Comparison of ENCODE assay signal across 23 cellular contexts in genomic region chr9:130633336-130634190, GRCh38. TPM values are rescaled to one million over a fixed set of nuclear protein-coding genes. Genes with fewer than 3 reads are reported as not detected.
"Had no signal": no experiment of that assay in that cellular context is flagged by ENCODE, and none has a peak within 500 bp of the region (broad histone marks: within the 10 kb centered on the region; RNA-seq: fewer than 3 reads in every experiment).

No MANE protein-coding gene starts in this region.

- H3K4me3 ChIP-seq: body of pancreas, cardiac muscle cell, hepatocyte, lung, ovary, psoas muscle, right atrium auricular region, thyroid gland had no signal

- H3K9me3 Mint-ChIP-seq: activated naive CD8-positive, alpha-beta T cell treated with anti-CD3 and anti-CD28 coated beads, Interleukin-2, amount 50 U/mL, for 24 hours; immature natural killer cell; stimulated activated naive CD8-positive, alpha-beta T cell treated with anti-CD3 and anti-CD28 coated beads, Interleukin-15, Interleukin-2, amounts not matched to agents 100 ng/mL and 50 ng/mL, for 24 hours had no signal

- DNase-seq: activated CD4-positive, alpha-beta T cell treated with anti-CD3 and anti-CD28 coated beads for 1 hour; activated gamma-delta T cell; activated naive CD4-positive, alpha-beta T cell treated with anti-CD3 and anti-CD28 coated beads, Interleukin-2, amount 50 U/mL, for 16 hours; activated naive CD8-positive, alpha-beta T cell treated with anti-CD3 and anti-CD28 coated beads, Interleukin-2, amount 50 U/mL, for 24 hours; activated T-cell treated with anti-CD3 and anti-CD28 coated beads, Interleukin-2, amount 50 U/mL, for 1 hour; anterior cingulate cortex; body of pancreas; foreskin keratinocyte; immature natural killer cell; naive thymus-derived CD4-positive, alpha-beta T cell; ovary; stimulated activated CD4-positive, alpha-beta T cell treated with anti-CD3 and anti-CD28 coated beads, Interleukin-12 subunit alpha, Interleukin-12 subunit beta, amount 100 ng/mL, for 4 hours; substantia nigra; T-helper 1 cell; thyroid gland had no signal

- H3K4me1 Mint-ChIP-seq: activated naive CD8-positive, alpha-beta T cell treated with anti-CD3 and anti-CD28 coated beads, Interleukin-2, amount 50 U/mL, for 24 hours; immature natural killer cell; naive thymus-derived CD4-positive, alpha-beta T cell had no signal

- H3K4me1 ChIP-seq: body of pancreas, foreskin keratinocyte, psoas muscle, thyroid gland had no signal

- H3K27me3 Mint-ChIP-seq: activated naive CD8-positive, alpha-beta T cell treated with anti-CD3 and anti-CD28 coated beads, Interleukin-2, amount 50 U/mL, for 24 hours; naive thymus-derived CD4-positive, alpha-beta T cell; stimulated activated naive CD8-positive, alpha-beta T cell treated with anti-CD3 and anti-CD28 coated beads, Interleukin-15, Interleukin-2, amounts not matched to agents 100 ng/mL and 50 ng/mL, for 24 hours had no signal

- H3K9me3 ChIP-seq: body of pancreas, ovary, psoas muscle, right atrium auricular region, thyroid gland had no signal

- H3K4me3 Mint-ChIP-seq: activated naive CD8-positive, alpha-beta T cell treated with anti-CD3 and anti-CD28 coated beads, Interleukin-2, amount 50 U/mL, for 24 hours; immature natural killer cell; naive thymus-derived CD4-positive, alpha-beta T cell; stimulated activated naive CD8-positive, alpha-beta T cell treated with anti-CD3 and anti-CD28 coated beads, Interleukin-15, Interleukin-2, amounts not matched to agents 100 ng/mL and 50 ng/mL, for 24 hours had no signal

- H3K27ac Mint-ChIP-seq: activated naive CD8-positive, alpha-beta T cell treated with anti-CD3 and anti-CD28 coated beads, Interleukin-2, amount 50 U/mL, for 24 hours; stimulated activated naive CD8-positive, alpha-beta T cell treated with anti-CD3 and anti-CD28 coated beads, Interleukin-15, Interleukin-2, amounts not matched to agents 100 ng/mL and 50 ng/mL, for 24 hours had no signal

- ATAC-seq: activated naive CD8-positive, alpha-beta T cell treated with anti-CD3 and anti-CD28 coated beads, Interleukin-2, amount 50 U/mL, for 24 hours; body of pancreas; foreskin keratinocyte; left lobe of liver; naive thymus-derived CD4-positive, alpha-beta T cell; psoas muscle had no signal

- H3K27me3 ChIP-seq: body of pancreas, cardiac muscle cell, foreskin keratinocyte, hepatocyte, ovary, right atrium auricular region, thyroid gland had no signal

- H3K36me3 ChIP-seq: ovary had no signal

RNA-seq across cellular contexts. Expression of gene PRDM12, which starts 30.8 kb away (rescaled TPM):
- total RNA-seq: body of pancreas; cerebellum; foreskin keratinocyte; hepatocyte; naive thymus-derived CD4-positive, alpha-beta T cell; ovary; psoas muscle; right atrium auricular region; thyroid gland had no signal
